Comparison of ENCODE assay signal across 8 cellular contexts in the genomic region with DNA sequence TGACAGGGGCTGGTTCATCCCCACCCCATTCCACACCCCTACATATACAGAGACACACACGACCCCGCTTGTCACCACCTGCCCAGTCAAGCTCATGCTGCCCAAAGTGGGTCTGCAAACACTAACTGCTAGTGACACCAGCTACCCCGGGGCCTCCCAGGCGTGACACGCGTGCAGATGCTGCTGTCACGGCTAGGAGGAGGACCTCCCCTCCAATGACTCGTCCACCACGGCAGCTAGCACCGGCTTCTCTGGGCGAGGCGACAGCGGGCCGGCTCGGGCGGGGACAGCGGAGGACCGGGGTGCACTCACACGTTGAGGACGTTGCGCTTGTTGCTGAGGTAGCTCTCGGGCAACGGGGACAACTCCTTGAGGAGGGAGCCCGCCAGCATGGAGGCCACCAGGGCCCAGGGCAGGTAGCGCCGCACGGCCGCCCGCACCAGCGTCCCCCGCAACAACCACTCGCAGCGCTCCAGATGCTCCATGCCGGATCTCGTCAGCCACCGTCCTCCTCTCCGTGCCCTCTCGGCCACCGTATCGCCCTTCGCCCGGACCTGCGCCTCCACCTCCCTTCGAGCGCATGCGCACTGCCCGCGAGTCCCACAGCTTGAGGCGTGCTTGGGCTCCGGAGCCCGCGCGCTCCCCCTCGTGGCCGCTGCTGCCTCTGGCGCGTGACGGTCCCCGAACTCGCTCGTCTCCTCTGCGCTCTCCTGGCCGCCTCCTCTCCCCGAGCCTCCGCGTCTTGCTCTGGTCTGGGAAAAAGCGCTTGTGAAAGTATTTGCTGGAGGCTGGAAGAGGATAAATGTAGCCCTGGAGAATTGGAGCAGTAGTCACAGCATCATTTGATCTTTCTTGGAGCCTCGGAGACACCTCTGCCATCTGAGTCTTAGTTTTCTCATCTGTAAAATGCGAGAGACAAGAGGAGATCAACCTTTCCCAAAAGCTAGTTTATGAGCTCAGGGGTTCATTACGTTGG. TPM values are rescaled to one million over a fixed set of nuclear protein-coding genes. Genes with fewer than 3 reads are reported as not detected.
A peak's percentile ranks its signal among the peaks of the same experiment; 100 is the strongest.
DNase-seq lines count a peak whose midpoint lies in the region; ATAC-seq, FAIRE-seq and TF ChIP-seq lines count a peak whose summit lies in the region.

FITM2 (minus strand) TSS at position 539 of the 976 bp plus-strand sequence; CDS start at position 485, 54 bp downstream.

- H3K4me2 ChIP-seq in astrocyte (ENCODE audit: low read length): peak within 1 kb of the TSS; percentile 96

- H3K4me1 ChIP-seq in astrocyte (ENCODE audit: insufficient read depth, low read length) (peaks cover 11% of the 10 kb centered on the region), rectal smooth muscle tissue (ENCODE audit: control insufficient read depth, insufficient read depth, low read length) (peaks cover 2% of the 10 kb centered on the region), vagina (peaks cover 23% of the 10 kb centered on the region)

- H2AFZ ChIP-seq in astrocyte (ENCODE audit: low read depth, low read length): peak within 1 kb of the TSS; percentile 99

- TF ChIP-seq POLR2A in vagina (IDR thresholded peaks at IDR 0.05): no peak

- H3K27me3 ChIP-seq in astrocyte (ENCODE audit: insufficient read depth, low read length): peaks cover 4% of the 10 kb centered on the region
- no peaks in the 10 kb centered on the region for H3K27me3 ChIP-seq in rectal smooth muscle tissue (ENCODE audit: control insufficient read depth, insufficient read depth, low read length)
- H3K27me3 ChIP-seq in vagina: no peaks in the 10 kb centered on the region

- H4K20me1 ChIP-seq in astrocyte (ENCODE audit: insufficient read depth, low read length): no peaks in the 10 kb centered on the region

- peaks cover 5% of the 10 kb centered on the region for H3K79me2 ChIP-seq in astrocyte (ENCODE audit: insufficient read depth, low read length)

- intact Hi-C loops in vagina (cut with DNase I): no loop called here

- H3K36me3 ChIP-seq in astrocyte (ENCODE audit: insufficient read depth, low read length) (no peaks in the 10 kb centered on the region), rectal smooth muscle tissue (ENCODE audit: control insufficient read depth, insufficient read depth, low read length) (no peaks in the 10 kb centered on the region), vagina (peaks cover 0 to 9% of the 10 kb centered on the region in 2 donors)

- H3K9me3 Mint-ChIP-seq in astrocyte (ENCODE audit: unreplicated experiment): no peaks in the 10 kb centered on the region

- peak within 1 kb of the TSS; percentile 12 for H3K27ac Mint-ChIP-seq in astrocyte (ENCODE audit: unreplicated experiment)

- peak within 1 kb of the TSS; percentile 93 for H3K4me3 Mint-ChIP-seq in astrocyte (ENCODE audit: unreplicated experiment)

- H3K9ac ChIP-seq in astrocyte (ENCODE audit: low read length) (peak within 1 kb of the TSS; percentile 88), rectal smooth muscle tissue (ENCODE audit: low read length) (peak within 1 kb of the TSS; percentile 59)

- H3K4me1 Mint-ChIP-seq in astrocyte (ENCODE audit: low read depth, unreplicated experiment): peaks cover 8% of the 10 kb centered on the region

- H3K36me3 Mint-ChIP-seq in astrocyte (ENCODE audit: low read depth, unreplicated experiment): no peaks in the 10 kb centered on the region

- TF ChIP-seq CTCF in astrocyte (IDR thresholded peaks at IDR 0.05; ENCODE audit: insufficient read depth, low read depth, low read length) (peak; percentile 79), vagina (IDR thresholded peaks at IDR 0.05) (peak; percentile 85 to 97 (median 96))

- peak within 1 kb of the TSS; percentile 43 for H3K27ac ChIP-seq in astrocyte (ENCODE audit: low read depth, low read length)
- peak within 1 kb of the TSS; percentile 59 for H3K27ac ChIP-seq in rectal smooth muscle tissue (ENCODE audit: low read depth, low read length)
- H3K27ac ChIP-seq in vagina: peak within 1 kb of the TSS; percentile 78

- ATAC-seq in GM18499 (IDR thresholded peaks at IDR 0.05; ENCODE audit: insufficient read depth, unreplicated experiment) (peak; percentile 68), HG02943 (IDR thresholded peaks at IDR 0.05; ENCODE audit: low read depth, unreplicated experiment) (peak; percentile 75)

- no peak for FAIRE-seq in astrocyte (lab: Jason Lieb, UNC)

- peak; percentile 91 for DNase-seq in NCI-H187 (lab: John Stamatoyannopoulos, UW)
- DNase-seq in T-helper 2 cell: peak; percentile 97 to 99 (median 98)
- peak; percentile 92 for DNase-seq in astrocyte (ENCODE audit: low read depth)
- peak; percentile 99 for DNase-seq in hepatic stellate cell (ENCODE audit: low spot score)
- peak in 1 of 2 donors; percentile 96 for DNase-seq in vagina (ENCODE audit: extremely low spot score in 2 of 2)

- H3K9me3 ChIP-seq in astrocyte (ENCODE audit: insufficient read depth, low read depth, low read length) (no peaks in the 10 kb centered on the region), vagina (no peaks in the 10 kb centered on the region)

- H3K27me3 Mint-ChIP-seq in astrocyte (ENCODE audit: low read depth, unreplicated experiment): no peaks in the 10 kb centered on the region

- H3K4me3 ChIP-seq in astrocyte (ENCODE audit: insufficient read depth, low read depth, low read length) (peak within 1 kb of the TSS; percentile 86), rectal smooth muscle tissue (ENCODE audit: low read length) (peak within 1 kb of the TSS; percentile 95), vagina (peak within 1 kb of the TSS; percentile 95 to 99)

RNA-seq across cellular contexts. Expression of gene FITM2, which starts in this region (rescaled TPM):
- 6.3 and 7.4 TPM in 2 replicates for total RNA-seq in astrocyte
- total RNA-seq in vagina: 7.4 TPM
